In the genomic region with DNA sequence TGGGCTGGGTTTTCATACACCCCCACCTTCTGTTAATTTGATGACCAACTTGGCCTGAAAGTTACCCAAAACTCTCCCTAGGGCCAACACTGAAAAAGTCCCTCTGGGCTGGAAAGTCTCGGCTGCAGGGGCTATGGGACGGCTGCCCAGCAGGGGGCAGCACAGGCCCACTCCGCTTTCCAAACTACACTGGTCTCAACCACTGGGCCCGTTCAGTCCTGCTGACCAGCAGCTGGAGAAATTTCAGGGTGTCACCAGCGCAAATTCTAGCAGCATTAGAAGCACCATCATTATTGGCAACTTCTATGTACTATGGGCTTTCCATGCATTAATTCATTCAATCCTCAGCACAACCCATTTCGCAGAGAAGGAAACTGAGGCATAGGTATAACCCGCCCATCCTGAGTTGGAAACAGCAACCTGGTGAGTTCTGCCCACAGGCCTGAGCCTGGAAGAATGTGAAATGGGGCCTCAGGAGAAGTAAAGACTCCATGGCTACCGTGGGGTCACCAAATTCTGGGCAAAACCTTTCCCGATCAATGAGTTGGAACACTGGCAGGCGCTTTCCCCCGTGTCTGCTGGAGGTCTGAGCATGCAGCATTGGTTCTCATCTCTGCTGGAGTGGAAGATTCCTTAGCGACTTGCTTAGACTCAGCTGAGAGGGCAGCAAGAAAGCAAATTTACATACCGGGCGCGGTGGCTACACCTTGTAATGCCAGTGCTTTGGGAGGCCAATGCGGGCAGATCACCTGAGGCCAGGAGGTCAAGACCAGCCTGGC, we compare ENCODE assay signal across 8 cellular contexts. TPM values are rescaled to one million over a fixed set of nuclear protein-coding genes. Genes with fewer than 3 reads are reported as not detected.
A peak's percentile ranks its signal among the peaks of the same experiment; 100 is the strongest.
DNase-seq lines count a peak whose midpoint lies in the region; ATAC-seq, FAIRE-seq and TF ChIP-seq lines count a peak whose summit lies in the region.

No MANE protein-coding gene starts in this region.

- TF ChIP-seq EP300 in gastroesophageal sphincter (IDR thresholded peaks at IDR 0.05), result no peak

- ATAC-seq in Panc1, result peak; percentile 88
- ATAC-seq in activated T-helper 17 cell treated with anti-CD3 and anti-CD28 coated beads, Interleukin-2, amount 50 U/mL, for 72 hours (replicated peaks), result peak; percentile 73
- ATAC-seq in gastroesophageal sphincter, result peak; percentile 61
- no peak for ATAC-seq in HG03139 (IDR thresholded peaks at IDR 0.05; ENCODE audit: unreplicated experiment)

- H3K36me3 Mint-ChIP-seq in activated T-helper 17 cell treated with anti-CD3 and anti-CD28 coated beads, Interleukin-2, amount 50 U/mL, for 72 hours (ENCODE audit: low read depth), result peaks cover 100% of the 10 kb centered on the region

- BruUV-seq in Panc1 (replicated peaks; lab: Mats Ljungman, UMichigan), result no TSS peak

- H3K4me3 Mint-ChIP-seq in activated T-helper 17 cell treated with anti-CD3 and anti-CD28 coated beads, Interleukin-2, amount 50 U/mL, for 72 hours, result no peak overlapping the region

- no peaks in the 10 kb centered on the region for H3K9me3 ChIP-seq in HAP-1
- H3K9me3 ChIP-seq in Panc1 (ENCODE audit: control insufficient read depth, insufficient read depth, low read depth, low read length), result no peaks in the 10 kb centered on the region
- no peaks in the 10 kb centered on the region for H3K9me3 ChIP-seq in gastroesophageal sphincter
- H3K9me3 ChIP-seq in prostate gland, result no peaks in the 10 kb centered on the region

- TF ChIP-seq POLR2A in gastroesophageal sphincter (IDR thresholded peaks at IDR 0.05), result no peak
- TF ChIP-seq POLR2A in prostate gland (IDR thresholded peaks at IDR 0.05), result no peak

- no peaks in the 10 kb centered on the region for H3K27me3 Mint-ChIP-seq in activated T-helper 17 cell treated with anti-CD3 and anti-CD28 coated beads, Interleukin-2, amount 50 U/mL, for 72 hours

- H3K27ac ChIP-seq in Panc1 (ENCODE audit: low read length) (no peak overlapping the region), gastroesophageal sphincter (no peak overlapping the region), prostate gland (no peak overlapping the region)

- in situ Hi-C loops in HAP-1 (cut with MboI; ENCODE audit: low sequenced_read_pairs), result no loop called here
- in situ Hi-C loops in Panc1 (cut with HindIII; ENCODE audit: low pct_unique_long_range_greater_than_20kb, low sequenced_read_pairs), result no loop called here

- intact Hi-C loops in Panc1 (cut with micrococcal nuclease; ENCODE audit: unreplicated experiment) (no loop called here), prostate gland (cut with DNase I) (no loop called here)

- POLR2A ChIA-PET in Panc1 (lab: Charles Lee), result no interaction called here

- no peaks in the 10 kb centered on the region for H3K27me3 ChIP-seq in HAP-1 (ENCODE audit: low read depth)
- no peaks in the 10 kb centered on the region for H3K27me3 ChIP-seq in Panc1 (ENCODE audit: control insufficient read depth, insufficient read depth, low read length)
- no peaks in the 10 kb centered on the region for H3K27me3 ChIP-seq in gastroesophageal sphincter
- no peaks in the 10 kb centered on the region for H3K27me3 ChIP-seq in prostate gland (replicated peaks; ENCODE audit: insufficient read depth)

- TF ChIP-seq CTCF in Panc1 (IDR thresholded peaks at IDR 0.05) (peak; percentile 87), gastroesophageal sphincter (IDR thresholded peaks at IDR 0.05) (peak in 3 of 4 experiments; percentile 69 to 81 (median 72)), prostate gland (IDR thresholded peaks at IDR 0.05) (peak in 3 of 4 experiments; percentile 51 to 60 (median 53))

- H3K27ac Mint-ChIP-seq in activated T-helper 17 cell treated with anti-CD3 and anti-CD28 coated beads, Interleukin-2, amount 50 U/mL, for 72 hours, result peak overlapping the region; percentile 61

- H3K4me3 ChIP-seq in HAP-1, result no peak overlapping the region
- no peak overlapping the region for H3K4me3 ChIP-seq in Panc1 (ENCODE audit: low read depth in 2 of 2, low read length in 2 of 2)
- H3K4me3 ChIP-seq in gastroesophageal sphincter, result no peak overlapping the region
- no peak overlapping the region for H3K4me3 ChIP-seq in prostate gland

- DNase-seq in HAP-1 (ENCODE audit: low spot score in 2 of 2) (peak; percentile 24 to 76), Panc1 (ENCODE audit: low read depth, low spot score) (peak; percentile 7), prostate gland (ENCODE audit: low spot score) (no peak), DMS153 (lab: John Stamatoyannopoulos, UW) (no peak)

- peak; percentile 36 for FAIRE-seq in G401.6 (lab: Jason Lieb, UNC)

- WGBS in gastroesophageal sphincter (ENCODE audit: low coverage in 1 of 2), 2 donors, result 46 to 80% methylated on average over 2 to 7 of the region's 16 CpGs
- WGBS in prostate gland, result 84% methylated on average over 16 of the region's 16 CpGs

- no peaks in the 10 kb centered on the region; the same call in 1 of the 2 replicates for H3K36me3 ChIP-seq in HAP-1 (replicated peaks)
- no peaks in the 10 kb centered on the region for H3K36me3 ChIP-seq in Panc1 (ENCODE audit: control insufficient read depth, insufficient read depth, low read length)
- peaks cover 0 to 97% of the 10 kb centered on the region in 2 donors for H3K36me3 ChIP-seq in gastroesophageal sphincter
- H3K36me3 ChIP-seq in prostate gland, result peaks cover 4 to 18% of the 10 kb centered on the region in 2 donors

- no peaks in the 10 kb centered on the region for H3K4me1 ChIP-seq in HAP-1
- no peaks in the 10 kb centered on the region for H3K4me1 ChIP-seq in Panc1 (ENCODE audit: control insufficient read depth, insufficient read depth, low read length)
- H3K4me1 ChIP-seq in gastroesophageal sphincter, result no peaks in the 10 kb centered on the region
- no peaks in the 10 kb centered on the region for H3K4me1 ChIP-seq in prostate gland (replicated peaks)

- H3K9me3 Mint-ChIP-seq in activated T-helper 17 cell treated with anti-CD3 and anti-CD28 coated beads, Interleukin-2, amount 50 U/mL, for 72 hours, result no peaks in the 10 kb centered on the region

- CTCF ChIA-PET in Panc1 (lab: Charles Lee), result no interaction called here

- peaks cover 10% of the 10 kb centered on the region for H3K4me1 Mint-ChIP-seq in activated T-helper 17 cell treated with anti-CD3 and anti-CD28 coated beads, Interleukin-2, amount 50 U/mL, for 72 hours

RNA-seq across cellular contexts. Expression of a gene that starts 9.7 kb away (rescaled TPM):
- total RNA-seq in Panc1 (2021; ENCODE audit: unreplicated experiment) (0.77 TPM), gastroesophageal sphincter (not detected), prostate gland (1 to 10 TPM in 1 of 2 donors, under 1 TPM in 1; 0.91 to 1.9 TPM)
- polyA plus RNA-seq in Panc1 (2012; ENCODE audit: insufficient read length), result not detected
- total RNA-seq in activated T-helper 17 cell treated with anti-CD3 and anti-CD28 coated beads, Interleukin-2, amount 50 U/mL, for 72 hours, result not detected

RNA-seq across cellular contexts. Expression of a gene that starts 16.4 kb away (rescaled TPM):
- total RNA-seq in Panc1 (2021; ENCODE audit: unreplicated experiment) (3.5 TPM), gastroesophageal sphincter (1 to 10 TPM in 1 of 4 donors, not detected in 3; 1.6 TPM), prostate gland (not detected)
- polyA plus RNA-seq in Panc1 (2012; ENCODE audit: insufficient read length), result not detected
- total RNA-seq in activated T-helper 17 cell treated with anti-CD3 and anti-CD28 coated beads, Interleukin-2, amount 50 U/mL, for 72 hours, result not detected

RNA-seq across cellular contexts. Expression of a gene that starts 48.5 kb away (rescaled TPM):
- total RNA-seq in Panc1 (2021; ENCODE audit: unreplicated experiment) (10.1 TPM), gastroesophageal sphincter (10 to 100 TPM in 3 of 4 donors, 1 to 10 TPM in 1; 8.8 to 24.3 (median 19.0) TPM), prostate gland (10 to 100 TPM; 20.5 to 30.1 TPM)
- polyA plus RNA-seq in Panc1 (2012; ENCODE audit: insufficient read length), result 6.9 TPM
- 100 to 1,000 TPM; 169 to 184 TPM for total RNA-seq in activated T-helper 17 cell treated with anti-CD3 and anti-CD28 coated beads, Interleukin-2, amount 50 U/mL, for 72 hours

Comparison
In these comparisons a context has a peak if more than half of its experiments do, and no peak if none do; other contexts are left out.
1. DNase-seq: peak in HAP-1 (2 of 2) and Panc1 (single experiment); none in prostate gland (single experiment) and DMS153 (single experiment).
2. RNA of a gene that starts 48.5 kb away (total RNA-seq): 169 to 184 TPM in activated T-helper 17 cell treated with anti-CD3 and anti-CD28 coated beads, Interleukin-2, amount 50 U/mL, for 72 hours; 20.5 to 30.1 TPM in prostate gland, 8.8 to 24.3 TPM in gastroesophageal sphincter and 10.1 TPM in Panc1 (single experiment); every median in the first group is over 4 times any median in the second.
3. Peak in every context shown above with its lines, with median percentiles within 50 percentile points of each other: CTCF ChIP-seq.